Comparison of ENCODE assay signal across 8 cellular contexts in genomic region chr11:68855205-68855978, GRCh38. TPM values are rescaled to one million over a fixed set of nuclear protein-coding genes. Genes with fewer than 3 reads are reported as not detected.
DNase-seq lines count a peak whose midpoint lies in the region; ATAC-seq, FAIRE-seq and TF ChIP-seq lines count a peak whose summit lies in the region.

No MANE protein-coding gene starts in this region.

- H3K4me1 Mint-ChIP-seq in activated CD8-positive, alpha-beta memory T cell treated with anti-CD3 and anti-CD28 coated beads, Interleukin-2, amount 10 ng/mL, durations not matched to agents 7 days and 5 days, result peaks cover 2% of the 10 kb centered on the region

- no peaks in the 10 kb centered on the region for H3K79me2 ChIP-seq in ACC112 (ENCODE audit: control insufficient read depth, insufficient read depth, low read length, unreplicated experiment)

- no peaks in the 10 kb centered on the region for H3K9me3 Mint-ChIP-seq in activated CD8-positive, alpha-beta memory T cell treated with anti-CD3 and anti-CD28 coated beads, Interleukin-2, amount 10 ng/mL, durations not matched to agents 7 days and 5 days (ENCODE audit: low read depth)

- no peaks in the 10 kb centered on the region for H3K36me3 ChIP-seq in ACC112 (ENCODE audit: insufficient read depth, low read length)

- H3K27me3 ChIP-seq in ACC112 (ENCODE audit: insufficient read depth, low read length) (peaks cover 26% of the 10 kb centered on the region), foreskin keratinocyte (peaks cover 35% of the 10 kb centered on the region)

- H3K4me3 ChIP-seq in ACC112 (ENCODE audit: low read depth, low read length) (peak overlapping the region; percentile 68), HFF-Myc (replicated peaks; ENCODE audit: low read depth, low read length) (peak overlapping the region; percentile 43)

- H3K4me1 ChIP-seq in ACC112 (ENCODE audit: control insufficient read depth, insufficient read depth, low read length, unreplicated experiment), result peaks cover 17% of the 10 kb centered on the region
- no peaks in the 10 kb centered on the region for H3K4me1 ChIP-seq in foreskin keratinocyte

- no peak for TF ChIP-seq CTCF in HFF-Myc (IDR thresholded peaks at IDR 0.05; ENCODE audit: low read depth, low read length, missing control alignments)
- no peak for TF ChIP-seq CTCF in foreskin keratinocyte (conservative IDR thresholded peaks at IDR 0.05)
- no peak for TF ChIP-seq CTCF in omental fat pad (IDR thresholded peaks at IDR 0.05)

- DNase-seq in HFF-Myc (ENCODE audit: extremely low read depth, low read depth), result no peak
- no peak for DNase-seq in activated CD8-positive, alpha-beta memory T cell treated with anti-CD3 and anti-CD28 coated beads, Interleukin-2, amount 10 ng/mL, durations not matched to agents 7 days and 5 days
- DNase-seq in foreskin keratinocyte, result no peak
- no peak for DNase-seq in omental fat pad (ENCODE audit: low spot score)
- DNase-seq in urothelium cell line (ENCODE audit: low spot score), result no peak

- peak overlapping the region; percentile 70 for H2AFZ ChIP-seq in ACC112 (ENCODE audit: low read length, unreplicated experiment)

- H3K27me3 Mint-ChIP-seq in activated CD8-positive, alpha-beta memory T cell treated with anti-CD3 and anti-CD28 coated beads, Interleukin-2, amount 10 ng/mL, durations not matched to agents 7 days and 5 days, result peaks cover 54% of the 10 kb centered on the region

- ATAC-seq in activated CD8-positive, alpha-beta memory T cell treated with anti-CD3 and anti-CD28 coated beads, Interleukin-2, amount 10 ng/mL, durations not matched to agents 7 days and 5 days, result peak; percentile 39
- ATAC-seq in foreskin keratinocyte, result peak; percentile 52
- ATAC-seq in omental fat pad (ENCODE audit: low FRiP score), result peak; percentile 58
- ATAC-seq in GM21447 (IDR thresholded peaks at IDR 0.05; ENCODE audit: unreplicated experiment), result no peak
- ATAC-seq in GM18498 (IDR thresholded peaks at IDR 0.05; ENCODE audit: unreplicated experiment), result no peak

- H3K4me3 Mint-ChIP-seq in activated CD8-positive, alpha-beta memory T cell treated with anti-CD3 and anti-CD28 coated beads, Interleukin-2, amount 10 ng/mL, durations not matched to agents 7 days and 5 days, result no peak overlapping the region

- FAIRE-seq in urothelium cell line (lab: Jason Lieb, UNC), result no peak

- H3K27ac ChIP-seq in ACC112 (ENCODE audit: low read depth, low read length) (no peak overlapping the region), foreskin keratinocyte (no peak overlapping the region)

- H3K27ac Mint-ChIP-seq in activated CD8-positive, alpha-beta memory T cell treated with anti-CD3 and anti-CD28 coated beads, Interleukin-2, amount 10 ng/mL, durations not matched to agents 7 days and 5 days, result no peak overlapping the region

- no peaks in the 10 kb centered on the region for H3K36me3 Mint-ChIP-seq in activated CD8-positive, alpha-beta memory T cell treated with anti-CD3 and anti-CD28 coated beads, Interleukin-2, amount 10 ng/mL, durations not matched to agents 7 days and 5 days

- CTCF ChIA-PET in activated CD8-positive, alpha-beta memory T cell treated with anti-CD3 and anti-CD28 coated beads, Interleukin-2, amount 10 ng/mL, durations not matched to agents 7 days and 5 days (lab: Charles Lee), result no interaction called here

RNA-seq across cellular contexts. Expression of gene CPT1A, which starts 13.7 kb away (rescaled TPM):
- 10 to 100 TPM; 36.4 to 46.1 TPM for total RNA-seq in activated CD8-positive, alpha-beta memory T cell treated with anti-CD3 and anti-CD28 coated beads, Interleukin-2, amount 10 ng/mL, durations not matched to agents 7 days and 5 days
- 16.0 and 18.8 TPM in 2 replicates for total RNA-seq in foreskin keratinocyte
- polyA plus RNA-seq in foreskin keratinocyte, result 5.3 and 8.0 TPM in 2 replicates
- 10 to 100 TPM; 36.1 to 54.9 (median 48.2) TPM for total RNA-seq in omental fat pad

RNA-seq across cellular contexts. Expression of gene MRPL21, which starts 48.2 kb away (rescaled TPM):
- 10 to 100 TPM; 56.6 to 70.2 TPM for total RNA-seq in activated CD8-positive, alpha-beta memory T cell treated with anti-CD3 and anti-CD28 coated beads, Interleukin-2, amount 10 ng/mL, durations not matched to agents 7 days and 5 days
- 75.4 and 95.3 TPM in 2 replicates for total RNA-seq in foreskin keratinocyte
- 106 and 144 TPM in 2 replicates for polyA plus RNA-seq in foreskin keratinocyte
- total RNA-seq in omental fat pad, result 10 to 100 TPM; 31.8 to 57.5 (median 39.1) TPM

RNA-seq across cellular contexts. Expression of gene IGHMBP2, which starts 48.3 kb away (rescaled TPM):
- 10 to 100 TPM; 27.3 to 27.7 TPM for total RNA-seq in activated CD8-positive, alpha-beta memory T cell treated with anti-CD3 and anti-CD28 coated beads, Interleukin-2, amount 10 ng/mL, durations not matched to agents 7 days and 5 days
- total RNA-seq in foreskin keratinocyte, result 10.8 and 13.0 TPM in 2 replicates
- 9.1 and 11.6 TPM in 2 replicates for polyA plus RNA-seq in foreskin keratinocyte
- total RNA-seq in omental fat pad, result 10 to 100 TPM in 3 of 4 donors, 1 to 10 TPM in 1; 8.7 to 23.4 (median 13.8) TPM

Comparison
In these comparisons a context has a peak if more than half of its experiments do, and no peak if none do; other contexts are left out.
1. ATAC-seq: peak in activated CD8-positive, alpha-beta memory T cell treated with anti-CD3 and anti-CD28 coated beads, Interleukin-2, amount 10 ng/mL, durations not matched to agents 7 days and 5 days (single experiment), foreskin keratinocyte (single experiment) and omental fat pad (single experiment); none in GM21447 (single experiment) and GM18498 (single experiment).